23 cellular contexts compared by ENCODE assay signal in the genomic region with DNA sequence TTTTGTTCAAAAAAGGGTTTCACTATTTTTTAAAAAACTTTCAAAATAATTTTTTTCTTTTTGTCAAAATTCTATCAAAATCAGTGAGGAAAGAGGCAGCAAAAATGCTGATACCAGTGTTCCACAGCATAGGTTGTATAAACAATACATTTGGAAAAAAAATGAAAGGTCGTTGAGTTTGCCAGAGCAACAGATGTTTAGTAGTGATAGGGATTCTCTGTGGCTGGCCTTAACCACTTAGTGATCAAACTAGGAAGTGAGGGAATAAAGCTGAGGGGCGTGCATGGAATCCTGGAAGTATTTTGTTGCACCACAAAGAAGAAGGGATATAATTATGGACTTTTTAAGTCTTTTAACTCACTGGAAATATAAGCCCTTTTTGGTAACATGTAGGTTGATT.
"Had no signal": no experiment of that assay in that cellular context is flagged by ENCODE, and none has a peak within 500 bp of the region (broad histone marks: within the 10 kb centered on the region; RNA-seq: fewer than 3 reads in every experiment).

No MANE protein-coding gene starts in this region.

- H3K27me3 ChIP-seq: ovary, right atrium auricular region, sigmoid colon had no signal

- H3K4me1 ChIP-seq: neural progenitor cell, right atrium auricular region, sigmoid colon, stomach had no signal

- ATAC-seq: left colon; left ventricle myocardium superior; natural killer cell treated with Interleukin-12 subunit alpha and Interleukin-12 subunit beta and Interleukin-15 and Interleukin-18, amount 100 ng/mL, for 72 hours; stimulated activated naive B cell treated with anti-CD40 and anti-IgM and Interleukin-4, amounts not matched to agents 10 μg/mL and 1 μg/mL and 100 μg/mL, for 72 hours had no signal

- H3K36me3 ChIP-seq: neural progenitor cell, ovary, right atrium auricular region, sigmoid colon, stomach had no signal

- H3K9me3 ChIP-seq: ovary, right atrium auricular region, sigmoid colon, stomach had no signal

- H3K9ac ChIP-seq: neural progenitor cell had no signal

- H3K79me2 ChIP-seq: hepatocyte had no signal

- H3K4me2 ChIP-seq: hepatocyte, neural progenitor cell had no signal

- H3K4me3 ChIP-seq: hepatocyte, lung, neural progenitor cell, ovary, right atrium auricular region, sigmoid colon, skin epidermis, stomach had no signal

- H2AFZ ChIP-seq: hepatocyte, neural progenitor cell had no signal

- DNase-seq: effector CD4-positive, alpha-beta T cell; endodermal cell; erythroblast; foreskin melanocyte; head of caudate nucleus; left colon; left ventricle myocardium superior; mesenchymal stem cell; midbrain; nucleus accumbens; ovary; sigmoid colon; stimulated activated CD4-positive, alpha-beta T cell treated with anti-CD3 and anti-CD28 coated beads, Interleukin-2, amount 100 ng/mL, for 24 hours; stimulated activated CD4-positive, alpha-beta T cell treated with anti-CD3 and anti-CD28 coated beads, Interleukin-4, amount 100 ng/mL, for 4 hours; stimulated activated naive B cell treated with anti-CD40 and anti-IgM and Interleukin-4, amounts not matched to agents 10 μg/mL and 1 μg/mL and 100 μg/mL, for 72 hours; stomach; trophoblast cell had no signal

- H3K27ac ChIP-seq: hepatocyte, neural progenitor cell, ovary, right atrium auricular region, sigmoid colon, skin epidermis, stomach had no signal
